ENCODE assay signal across 20 cellular contexts in genomic region chr7:23393636-23394035, GRCh38.
DNase-seq lines count a peak whose midpoint lies in the region; ATAC-seq, FAIRE-seq and TF ChIP-seq lines count a peak whose summit lies in the region.
"Had no signal": no experiment of that assay in that cellular context is flagged by ENCODE, and none has a peak within 500 bp of the region (broad histone marks: within the 10 kb centered on the region; RNA-seq: fewer than 3 reads in every experiment).

No MANE protein-coding gene starts in this region.

- H3K4me1 Mint-ChIP-seq in WTC11: peaks cover 15% of the 10 kb centered on the region; the same call in 1 of the 2 replicates
- peaks cover 13% of the 10 kb centered on the region for H3K4me1 Mint-ChIP-seq in activated T-cell treated with anti-CD3 and anti-CD28 coated beads, Interleukin-2, amount 50 U/mL, for 4 hours (ENCODE audit: low read depth)

- no peak overlapping the region for H3K18ac ChIP-seq in mesenchymal stem cell (ENCODE audit: low read depth in 1 of 2, low read length in 2 of 2)

- H2AFZ ChIP-seq in mesenchymal stem cell (ENCODE audit: low read depth, low read length): no peak overlapping the region

- H2BK5ac ChIP-seq in mesenchymal stem cell (ENCODE audit: low read depth, low read length, poor library complexity, severe bottlenecking): no peak overlapping the region

- H3K79me1 ChIP-seq in mesenchymal stem cell (replicated peaks; ENCODE audit: low read length, poor library complexity, severe bottlenecking): peaks cover 14% of the 10 kb centered on the region

- H2BK120ac ChIP-seq in mesenchymal stem cell (ENCODE audit: low read depth, low read length): no peak overlapping the region

- H3K9me3 Mint-ChIP-seq in WTC11: peaks cover 3% of the 10 kb centered on the region; the same call in 1 of the 2 replicates
- H3K9me3 Mint-ChIP-seq in activated T-cell treated with anti-CD3 and anti-CD28 coated beads, Interleukin-2, amount 50 U/mL, for 4 hours: no peaks in the 10 kb centered on the region

- H3K27ac ChIP-seq in mesenchymal stem cell (ENCODE audit: low read length, poor library complexity, severe bottlenecking) (no peak overlapping the region), small intestine (ENCODE audit: low read depth in 1 of 2, low read length in 1 of 2) (no peak overlapping the region)

- H3K4me2 ChIP-seq in mesenchymal stem cell (ENCODE audit: low read length, poor library complexity, severe bottlenecking): no peak overlapping the region

- H3K4me3 ChIP-seq in mesenchymal stem cell (ENCODE audit: insufficient read depth in 1 of 2, low read depth in 1 of 2, low read length in 2 of 2): no peak overlapping the region
- H3K4me3 ChIP-seq in small intestine (ENCODE audit: low read depth in 1 of 2, low read length in 2 of 2): no peak overlapping the region

- H3K27ac Mint-ChIP-seq in WTC11: no peak overlapping the region

- FAIRE-seq in small intestine (lab: Jason Lieb, UNC): no peak
- FAIRE-seq: GM18507, H54 had no signal

- no peak overlapping the region for H2BK15ac ChIP-seq in mesenchymal stem cell (ENCODE audit: low read depth, poor library complexity, severe bottlenecking)

- DNase-seq in NCI-H748 (lab: John Stamatoyannopoulos, UW; ENCODE audit: unreplicated experiment) (peak; percentile 23), NCI-H748 treated with DMSO at 0.1 percent for 48 hours (lab: John Stamatoyannopoulos, UW) (no peak), NCI-H82 (lab: John Stamatoyannopoulos, UW) (peak; percentile 85), mesenchymal stem cell (no peak), WTC11 (ENCODE audit: low spot score) (no peak), small intestine (no peak), NCI-H128 (lab: John Stamatoyannopoulos, UW; ENCODE audit: unreplicated experiment) (no peak)
- DNase-seq in activated T-cell treated with anti-CD3 and anti-CD28 coated beads, Interleukin-2, amount 50 U/mL, for 4 hours: no peak
- DNase-seq: Calu3, KBM-7, MV-4-11, NCI-H1105, NCI-H187, NCI-H2081 treated with DMSO at 0.1 percent for 48 hours, NCI-H2171, NCI-H526, SHP77 treated with DMSO at 0.1 percent for 48 hours, T-helper 1 cell had no signal

- WGBS in mesenchymal stem cell: 100% methylated on average over 2 of the region's 3 CpGs
- WGBS in small intestine, 3 donors: 82 to 86% (median 85%) methylated on average over 3 of the region's 3 CpGs

- H3K4ac ChIP-seq in mesenchymal stem cell (ENCODE audit: low read depth in 1 of 2, low read length in 2 of 2): no peak overlapping the region

- H3K14ac ChIP-seq in mesenchymal stem cell (ENCODE audit: low read length in 2 of 2): no peak overlapping the region

- no peaks in the 10 kb centered on the region for H3K27me3 Mint-ChIP-seq in WTC11 (ENCODE audit: low read depth)
- peaks cover 4% of the 10 kb centered on the region for H3K27me3 Mint-ChIP-seq in activated T-cell treated with anti-CD3 and anti-CD28 coated beads, Interleukin-2, amount 50 U/mL, for 4 hours (ENCODE audit: low read depth)

- H3K9ac ChIP-seq in mesenchymal stem cell (ENCODE audit: low read length): no peak overlapping the region

- CTCF ChIA-PET in WTC11 (lab: Charles Lee): no interaction called here

- POLR2A ChIA-PET in WTC11 (lab: Charles Lee): no interaction called here

- H2BK12ac ChIP-seq in mesenchymal stem cell (ENCODE audit: low read length in 2 of 2): no peak overlapping the region

- no peaks in the 10 kb centered on the region for H3K9me3 ChIP-seq in mesenchymal stem cell (ENCODE audit: control insufficient read depth, low read length)
- no peaks in the 10 kb centered on the region for H3K9me3 ChIP-seq in small intestine (ENCODE audit: control insufficient read depth, low read depth)

- H3K23ac ChIP-seq in mesenchymal stem cell (ENCODE audit: low read length in 2 of 2): no peak overlapping the region

- H2AK5ac ChIP-seq in mesenchymal stem cell (ENCODE audit: low read length, severe bottlenecking): peak overlapping the region; percentile 10

- no peak for TF ChIP-seq CTCF in WTC11 (IDR thresholded peaks at IDR 0.05)

- H3K27me3 ChIP-seq in mesenchymal stem cell (ENCODE audit: control insufficient read depth in 1 of 2, insufficient read depth in 1 of 2, low read length in 2 of 2): no peaks in the 10 kb centered on the region
- H3K27me3 ChIP-seq in small intestine (ENCODE audit: control insufficient read depth in 2 of 2, insufficient read depth in 2 of 2, low read length in 2 of 2): no peaks in the 10 kb centered on the region

- H4K91ac ChIP-seq in mesenchymal stem cell (ENCODE audit: low read length): no peak overlapping the region

- no peak overlapping the region for H3K4me3 Mint-ChIP-seq in WTC11
- H3K4me3 Mint-ChIP-seq in activated T-cell treated with anti-CD3 and anti-CD28 coated beads, Interleukin-2, amount 50 U/mL, for 4 hours: no peak overlapping the region

- ATAC-seq in WTC11: no peak
- no peak for ATAC-seq in activated T-cell treated with anti-CD3 and anti-CD28 coated beads, Interleukin-2, amount 50 U/mL, for 4 hours

- H3K36me3 ChIP-seq in mesenchymal stem cell (ENCODE audit: control insufficient read depth in 1 of 2, insufficient read depth in 2 of 2, low read depth in 1 of 2, low read length in 2 of 2) (peaks cover 0 to 2% of the 10 kb centered on the region in 2 experiments), small intestine (ENCODE audit: control insufficient read depth in 2 of 2, insufficient read depth in 2 of 2, low read length in 2 of 2) (no peaks in the 10 kb centered on the region)

- peaks cover 19% of the 10 kb centered on the region for H3K4me1 ChIP-seq in mesenchymal stem cell (ENCODE audit: control insufficient read depth, insufficient read depth, low read depth, low read length)
- H3K4me1 ChIP-seq in small intestine (ENCODE audit: control insufficient read depth in 2 of 2, insufficient read depth in 1 of 2, low read depth in 1 of 2, low read length in 1 of 2): no peaks in the 10 kb centered on the region

- H3K36me3 Mint-ChIP-seq in WTC11: peaks cover 47% of the 10 kb centered on the region
- H3K36me3 Mint-ChIP-seq in activated T-cell treated with anti-CD3 and anti-CD28 coated beads, Interleukin-2, amount 50 U/mL, for 4 hours (ENCODE audit: insufficient read depth): no peaks in the 10 kb centered on the region

- no peak overlapping the region for H4K8ac ChIP-seq in mesenchymal stem cell (ENCODE audit: low read length)

TF ChIP-seq in WTC11, 78 proteins besides CTCF, POLR2A, EP300 and RAD21:
- TF ChIP-seq ZNF671 (CRISPR knock-in tag; IDR thresholded peaks at IDR 0.05) (no peak), AR (CRISPR knock-in tag; IDR thresholded peaks at IDR 0.05) (no peak), MXD4 (CRISPR knock-in tag; IDR thresholded peaks at IDR 0.05; ENCODE audit: borderline replicate concordance) (no peak), CBFB (CRISPR knock-in tag; IDR thresholded peaks at IDR 0.05; ENCODE audit: low read depth) (no peak), RORB (CRISPR knock-in tag; IDR thresholded peaks at IDR 0.05) (no peak), FOXP4 (CRISPR knock-in tag; IDR thresholded peaks at IDR 0.05) (no peak)
TF ChIP-seq in WTC11: peak in this region for 0.

Comparison
In these comparisons a context has a peak if more than half of its experiments do, and no peak if none do; other contexts are left out.
1. DNase-seq: peak in NCI-H748 (single experiment) and NCI-H82 (single experiment); none in NCI-H748 treated with DMSO at 0.1 percent for 48 hours (single experiment), mesenchymal stem cell (single experiment), WTC11 (single experiment), small intestine (single experiment), activated T-cell treated with anti-CD3 and anti-CD28 coated beads, Interleukin-2, amount 50 U/mL, for 4 hours (single experiment) and NCI-H128 (single experiment).